Comparison of ENCODE assay signal across 24 cellular contexts in the genomic region with DNA sequence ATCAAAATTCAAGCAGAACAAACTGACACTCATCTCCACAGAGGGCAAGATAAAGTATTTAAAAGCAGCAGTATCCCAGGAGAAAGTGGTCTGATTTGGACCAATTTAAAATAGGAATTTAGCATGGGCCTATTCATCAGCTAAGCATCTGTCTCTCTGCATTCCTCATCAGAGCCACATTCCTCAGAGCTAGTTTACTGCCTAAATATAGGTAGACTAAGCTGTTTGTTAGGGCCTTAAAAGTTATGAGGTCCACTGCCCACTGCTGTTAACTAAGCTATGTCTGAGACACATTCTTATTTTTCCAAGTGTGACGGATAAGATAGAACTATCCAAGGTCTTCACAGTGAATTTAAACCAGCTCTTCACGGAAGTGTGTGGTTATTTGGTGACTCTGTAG. TPM values are rescaled to one million over a fixed set of nuclear protein-coding genes. Genes with fewer than 3 reads are reported as not detected.
DNase-seq lines count a peak whose midpoint lies in the region; ATAC-seq, FAIRE-seq and TF ChIP-seq lines count a peak whose summit lies in the region.
"Had no signal": no experiment of that assay in that cellular context is flagged by ENCODE, and none has a peak within 500 bp of the region (broad histone marks: within the 10 kb centered on the region; RNA-seq: fewer than 3 reads in every experiment).

No MANE protein-coding gene starts in this region.

- no peak overlapping the region for H3K4me3 Mint-ChIP-seq in astrocyte (ENCODE audit: unreplicated experiment)
- H3K4me3 Mint-ChIP-seq: activated T-helper 17 cell treated with anti-CD3 and anti-CD28 coated beads, Interleukin-2, amount 50 U/mL, for 72 hours; nephron; stimulated activated effector memory CD8-positive, alpha-beta T cell treated with anti-CD3 and anti-CD28 coated beads, Interleukin-12 subunit alpha, Interleukin-12 subunit beta, amount 100 ng/mL, for 72 hours; T-helper 2 cell treated with Interferon-gamma antibody and Interleukin-4, amounts not matched to agents 5 μg/mL and 100 μg/mL, for 36 hours had no signal

- H4K20me1 ChIP-seq in astrocyte (ENCODE audit: insufficient read depth, low read length): no peaks in the 10 kb centered on the region
- H4K20me1 ChIP-seq: BLaER1 treated with 17β-estradiol and CSF1 and Interleukin-3, amounts not matched to agents 10 nM and 100 nM had no signal

- intact Hi-C loops in heart left ventricle (cut with DNase I): no loop called here

- peaks cover 1% of the 10 kb centered on the region for H3K36me3 Mint-ChIP-seq in astrocyte (ENCODE audit: low read depth, unreplicated experiment)
- H3K36me3 Mint-ChIP-seq: activated naive CD4-positive, alpha-beta T cell treated with anti-CD3 and anti-CD28 coated beads, Interleukin-2, amount 50 U/mL, for 72 hours; stimulated activated effector memory CD8-positive, alpha-beta T cell treated with anti-CD3 and anti-CD28 coated beads, Interleukin-12 subunit alpha, Interleukin-12 subunit beta, amount 100 ng/mL, for 72 hours had no signal

- H3K79me2 ChIP-seq in astrocyte (ENCODE audit: insufficient read depth, low read length): no peaks in the 10 kb centered on the region
- H3K79me2 ChIP-seq: parathyroid adenoma had no signal

- peaks cover 11% of the 10 kb centered on the region for H3K4me1 Mint-ChIP-seq in astrocyte (ENCODE audit: low read depth, unreplicated experiment)
- H3K4me1 Mint-ChIP-seq: activated T-helper 17 cell treated with anti-CD3 and anti-CD28 coated beads, Interleukin-2, amount 50 U/mL, for 72 hours; stimulated activated effector memory CD8-positive, alpha-beta T cell treated with anti-CD3 and anti-CD28 coated beads, Interleukin-12 subunit alpha, Interleukin-12 subunit beta, amount 100 ng/mL, for 72 hours had no signal

- H3K36me3 ChIP-seq in astrocyte (ENCODE audit: insufficient read depth, low read length): no peaks in the 10 kb centered on the region
- no peaks in the 10 kb centered on the region for H3K36me3 ChIP-seq in heart left ventricle
- H3K36me3 ChIP-seq: BLaER1 treated with 17β-estradiol and CSF1 and Interleukin-3, amounts not matched to agents 10 nM and 100 nM; HAP-1; WERI-Rb-1 had no signal

- H3K27me3 ChIP-seq in astrocyte (ENCODE audit: insufficient read depth, low read length): no peaks in the 10 kb centered on the region
- H3K27me3 ChIP-seq in heart left ventricle: no peaks in the 10 kb centered on the region
- H3K27me3 ChIP-seq: BLaER1 treated with 17β-estradiol and CSF1 and Interleukin-3, amounts not matched to agents 10 nM and 100 nM had no signal

- DNase-seq in GM03348 (ENCODE audit: low spot score) (peak; percentile 35), astrocyte (ENCODE audit: low read depth) (peak; percentile 54), kidney tubule cell (ENCODE audit: low spot score) (peak; percentile 83), DMS53 treated with DMSO at 0.1 percent for 48 hours (lab: John Stamatoyannopoulos, UW; ENCODE audit: unreplicated experiment) (no peak), heart left ventricle (no peak)
- DNase-seq: activated CD4-positive, alpha-beta T cell treated with anti-CD3 and anti-CD28 coated beads, Interleukin-2, amount 50 U/mL, for 1 hour; activated CD8-positive, alpha-beta memory T cell treated with anti-CD3 and anti-CD28 coated beads, Interleukin-2, amount 50 U/mL, for 4 hours; Calu3; cerebellar nuclear complex; NCI-H2171 treated with DMSO at 0.1 percent for 48 hours; NCI-H526; stimulated activated CD4-positive, alpha-beta T cell treated with anti-CD3 and anti-CD28 coated beads, Interleukin-1b, Interleukin-23, amount 100 ng/mL, for 48 hours; WERI-Rb-1 had no signal

- 92 to 97% (median 95%) methylated on average over 2 of the region's 2 CpGs for WGBS in heart left ventricle, 4 donors

- no peak for TF ChIP-seq POLR2A in GM18505 (IDR thresholded peaks at IDR 0.05; ENCODE audit: borderline replicate concordance, extremely low read depth, insufficient read depth, insufficient read length)
- TF ChIP-seq POLR2A in heart left ventricle (IDR thresholded peaks at IDR 0.05): no peak

- no peak overlapping the region for H3K4me3 ChIP-seq in astrocyte (ENCODE audit: insufficient read depth, low read depth, low read length)
- no peak overlapping the region for H3K4me3 ChIP-seq in heart left ventricle
- H3K4me3 ChIP-seq: BLaER1 treated with 17β-estradiol and CSF1 and Interleukin-3, amounts not matched to agents 10 nM and 100 nM; HAP-1 had no signal

- H3K27ac ChIP-seq in astrocyte (ENCODE audit: low read depth, low read length): no peak overlapping the region
- H3K27ac ChIP-seq in heart left ventricle: no peak overlapping the region
- H3K27ac ChIP-seq: BLaER1 treated with 17β-estradiol and CSF1 and Interleukin-3, amounts not matched to agents 10 nM and 100 nM; parathyroid adenoma; WERI-Rb-1 had no signal

- H3K4me1 ChIP-seq in astrocyte (ENCODE audit: insufficient read depth, low read length) (no peaks in the 10 kb centered on the region), heart left ventricle (no peaks in the 10 kb centered on the region)
- H3K4me1 ChIP-seq: BLaER1 treated with 17β-estradiol and CSF1 and Interleukin-3, amounts not matched to agents 10 nM and 100 nM; HAP-1; parathyroid adenoma had no signal

- H3K9me3 Mint-ChIP-seq in astrocyte (ENCODE audit: unreplicated experiment): peaks cover 2% of the 10 kb centered on the region
- H3K9me3 Mint-ChIP-seq: nephron; T-helper 2 cell treated with Interferon-gamma antibody and Interleukin-4, amounts not matched to agents 5 μg/mL and 100 μg/mL, for 36 hours had no signal

- no peaks in the 10 kb centered on the region for H3K9me3 ChIP-seq in astrocyte (ENCODE audit: insufficient read depth, low read depth, low read length)
- no peaks in the 10 kb centered on the region for H3K9me3 ChIP-seq in heart left ventricle
- H3K9me3 ChIP-seq: HAP-1 had no signal

- H2AFZ ChIP-seq in astrocyte (ENCODE audit: low read depth, low read length): no peak overlapping the region
- H2AFZ ChIP-seq: parathyroid adenoma had no signal

- H3K4me2 ChIP-seq in astrocyte (ENCODE audit: low read length): no peak overlapping the region
- H3K4me2 ChIP-seq: BLaER1 treated with 17β-estradiol and CSF1 and Interleukin-3, amounts not matched to agents 10 nM and 100 nM had no signal

- peak overlapping the region; percentile 11 for H3K27ac Mint-ChIP-seq in astrocyte (ENCODE audit: unreplicated experiment)
- H3K27ac Mint-ChIP-seq: activated naive CD4-positive, alpha-beta T cell treated with anti-CD3 and anti-CD28 coated beads, Interleukin-2, amount 50 U/mL, for 72 hours; activated T-helper 17 cell treated with anti-CD3 and anti-CD28 coated beads, Interleukin-2, amount 50 U/mL, for 72 hours; nephron; stimulated activated effector memory CD8-positive, alpha-beta T cell treated with anti-CD3 and anti-CD28 coated beads, Interleukin-12 subunit alpha, Interleukin-12 subunit beta, amount 100 ng/mL, for 72 hours; T-helper 2 cell treated with Interferon-gamma antibody and Interleukin-4, amounts not matched to agents 5 μg/mL and 100 μg/mL, for 36 hours had no signal

- H3K27me3 Mint-ChIP-seq in astrocyte (ENCODE audit: low read depth, unreplicated experiment): peaks cover 3% of the 10 kb centered on the region
- H3K27me3 Mint-ChIP-seq: activated T-helper 17 cell treated with anti-CD3 and anti-CD28 coated beads, Interleukin-2, amount 50 U/mL, for 72 hours had no signal

- H3K9ac ChIP-seq in astrocyte (ENCODE audit: low read length): no peak overlapping the region
- H3K9ac ChIP-seq: BLaER1 treated with 17β-estradiol and CSF1 and Interleukin-3, amounts not matched to agents 10 nM and 100 nM; parathyroid adenoma had no signal

- no peak for FAIRE-seq in astrocyte (lab: Jason Lieb, UNC)

- no peak for ATAC-seq in GM18505 (IDR thresholded peaks at IDR 0.05; ENCODE audit: unreplicated experiment)
- ATAC-seq in heart left ventricle: no peak
- ATAC-seq in GM21825 (IDR thresholded peaks at IDR 0.05; ENCODE audit: unreplicated experiment): no peak
- ATAC-seq: activated naive CD4-positive, alpha-beta T cell treated with anti-CD3 and anti-CD28 coated beads, Interleukin-2, amount 50 U/mL, for 72 hours; activated T-helper 17 cell treated with anti-CD3 and anti-CD28 coated beads, Interleukin-2, amount 50 U/mL, for 72 hours; esophagus mucosa; stimulated activated effector memory CD8-positive, alpha-beta T cell treated with anti-CD3 and anti-CD28 coated beads, Interleukin-12 subunit alpha, Interleukin-12 subunit beta, amount 100 ng/mL, for 72 hours had no signal

- TF ChIP-seq CTCF in astrocyte (IDR thresholded peaks at IDR 0.05; ENCODE audit: insufficient read depth, low read depth, low read length) (no peak), heart left ventricle (IDR thresholded peaks at IDR 0.05) (no peak)

RNA-seq across cellular contexts. Expression of a gene that starts 17.6 kb away (rescaled TPM):
- total RNA-seq in astrocyte (0.82 and 0.94 TPM in 2 replicates), heart left ventricle (10 to 100 TPM in 2 of 9 donors, 1 to 10 TPM in 6, under 1 TPM in 1; 0.72 to 23.9 (median 3.0) TPM)
- 1 to 10 TPM in 1 of 2 donors, under 1 TPM in 1; 0.43 to 4.4 TPM for polyA plus RNA-seq in heart left ventricle

Comparison
In these comparisons a context has a peak if more than half of its experiments do, and no peak if none do; other contexts are left out.
1. DNase-seq: peak in GM03348 (single experiment), astrocyte (single experiment) and kidney tubule cell (single experiment); none in DMS53 treated with DMSO at 0.1 percent for 48 hours (single experiment) and heart left ventricle (0 of 5).